6 cellular contexts compared by ENCODE assay signal in the genomic region with DNA sequence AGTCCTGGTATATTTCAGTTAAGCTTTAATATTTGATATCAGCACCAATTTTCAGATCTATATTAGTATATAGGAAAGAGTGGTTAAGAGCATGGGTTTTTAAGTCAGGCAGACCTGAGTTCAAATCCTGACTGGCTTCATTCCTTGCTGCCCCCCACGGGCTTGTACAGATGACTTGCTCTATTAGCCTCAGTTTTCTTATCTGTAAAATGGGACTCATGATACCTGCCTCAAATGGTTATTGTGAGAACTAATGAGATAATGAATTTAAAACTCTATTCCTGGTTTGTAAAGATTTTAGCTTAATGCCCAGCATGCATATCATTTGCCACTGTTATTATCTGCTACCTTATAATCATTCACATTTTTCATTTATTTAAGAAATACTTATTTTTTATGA.
"Had no signal": no experiment of that assay in that cellular context is flagged by ENCODE, and none has a peak within 500 bp of the region (broad histone marks: within the 10 kb centered on the region; RNA-seq: fewer than 3 reads in every experiment).

No MANE protein-coding gene starts in this region.

- H3K27ac ChIP-seq: HL-60, KMS-11 had no signal

- FAIRE-seq: HTR-8/SVneo had no signal

- H3K4me2 ChIP-seq: KMS-11 had no signal

- DNase-seq: IMR-90, KBM-7, KG1 had no signal

- H3K9ac ChIP-seq: KMS-11 had no signal
